In genomic region chr12:121799175-121799841, GRCh38 we compare ENCODE assay signal across 8 cellular contexts. TPM values are rescaled to one million over a fixed set of nuclear protein-coding genes. Genes with fewer than 3 reads are reported as not detected.
DNase-seq lines count a peak whose midpoint lies in the region; ATAC-seq and TF ChIP-seq lines count a peak whose summit lies in the region.

No MANE protein-coding gene starts in this region.

- no peaks in the 10 kb centered on the region for H3K9me3 Mint-ChIP-seq in CD4-positive, alpha-beta T cell

- TF ChIP-seq EP300 in esophagus muscularis mucosa (IDR thresholded peaks at IDR 0.05), result no peak

- peak in 8 of 10 experiments; percentile 50 to 64 (median 55) for DNase-seq in CD4-positive, alpha-beta T cell
- DNase-seq in HK-2 (ENCODE audit: unreplicated experiment) (peak; percentile 66), NCI-H748 treated with DMSO at 0.1 percent for 48 hours (lab: John Stamatoyannopoulos, UW) (peak; percentile 51), esophagus muscularis mucosa (ENCODE audit: extremely low spot score) (peak; percentile 94), tibial artery (peak; percentile 83 to 91)
- DNase-seq in activated CD8-positive, alpha-beta memory T cell treated with anti-CD3 and anti-CD28 coated beads, Interleukin-2, amount 50 U/mL, for 48 hours, result peak; percentile 76

- H3K36me3 Mint-ChIP-seq in CD4-positive, alpha-beta T cell (ENCODE audit: low read depth), result peaks cover 67% of the 10 kb centered on the region

- H3K9ac ChIP-seq in mucosa of rectum (ENCODE audit: low read depth in 1 of 2, low read length in 2 of 2), result peak overlapping the region; percentile 74 to 96

- H3K9me3 ChIP-seq in CD4-positive, alpha-beta T cell (ENCODE audit: control insufficient read depth, low read length), result no peaks in the 10 kb centered on the region
- H3K9me3 ChIP-seq in esophagus muscularis mucosa (no peaks in the 10 kb centered on the region), mucosa of rectum (ENCODE audit: control insufficient read depth in 2 of 2, low read length in 2 of 2) (no peaks in the 10 kb centered on the region), tibial artery (no peaks in the 10 kb centered on the region)

- H3K27ac ChIP-seq in CD4-positive, alpha-beta T cell (ENCODE audit: low read depth, low read length), result peak overlapping the region; percentile 88
- peak overlapping the region; percentile 97 to 100 (median 100) for H3K27ac ChIP-seq in esophagus muscularis mucosa (replicated peaks in 1 of 4)
- H3K27ac ChIP-seq in mucosa of rectum (ENCODE audit: low read depth in 2 of 2, low read length in 2 of 2), result peak overlapping the region; percentile 100
- H3K27ac ChIP-seq in tibial artery, result peak overlapping the region; percentile 100

- H3K4me3 Mint-ChIP-seq in CD4-positive, alpha-beta T cell, result peak overlapping the region; percentile 93

- H3K4me1 ChIP-seq in esophagus muscularis mucosa (peaks cover 53 to 61% (median 54%) of the 10 kb centered on the region in 4 donors), mucosa of rectum (ENCODE audit: control insufficient read depth in 2 of 2, insufficient read depth in 2 of 2, low read length in 2 of 2) (peaks cover 50 to 53% of the 10 kb centered on the region in 2 donors), tibial artery (peaks cover 0 to 52% (median 45%) of the 10 kb centered on the region in 4 donors)

- WGBS in esophagus muscularis mucosa, result 32% methylated on average over 8 of the region's 30 CpGs

- ATAC-seq in CD4-positive, alpha-beta T cell (ENCODE audit: poor library complexity), result peak; percentile 14
- ATAC-seq in HG03460 (IDR thresholded peaks at IDR 0.05; ENCODE audit: unreplicated experiment), result no peak

- intact Hi-C loops in CD4-positive, alpha-beta T cell (cut with DNase I, micrococcal nuclease), result loop anchor here in 1 of 2 experiments (1.0 kb wide), 1 partner anchor 12 kb away; no protein-coding TSS in a partner anchor
- intact Hi-C loops in esophagus muscularis mucosa (cut with DNase I), result no loop called here
- intact Hi-C loops in tibial artery (cut with DNase I; ENCODE audit: low total_unique reads), result no loop called here

- no peaks in the 10 kb centered on the region for H3K27me3 Mint-ChIP-seq in CD4-positive, alpha-beta T cell

- no peak for TF ChIP-seq CTCF in CD4-positive, alpha-beta T cell (IDR thresholded peaks at IDR 0.05)
- TF ChIP-seq CTCF in esophagus muscularis mucosa (IDR thresholded peaks at IDR 0.05) (no peak), tibial artery (IDR thresholded peaks at IDR 0.05) (no peak)

- CTCF ChIA-PET in CD4-positive, alpha-beta T cell (lab: Charles Lee), result interaction anchor here (0.7 to 14.7 kb wide), 4 partner anchors 10 to 89 kb away, joined by 3 to 746 read pairs (median 5); partner anchors contain the start of genes PSMD9 and SETD1B

- peak; percentile 26 for TF ChIP-seq POLR2A in esophagus muscularis mucosa (IDR thresholded peaks at IDR 0.05; ENCODE audit: low read depth)

- peaks cover 49% of the 10 kb centered on the region for H3K4me1 Mint-ChIP-seq in CD4-positive, alpha-beta T cell (ENCODE audit: low read depth)

- POLR2A ChIA-PET in CD4-positive, alpha-beta T cell (lab: Charles Lee), result interaction anchor here (1.2 to 34.6 kb wide), 5 partner anchors 4 to 173 kb away, joined by 3 to 1869 read pairs (median 62); partner anchors contain the start of genes ORAI1, PSMD9, RHOF and SETD1B

- H3K36me3 ChIP-seq in esophagus muscularis mucosa, result peaks cover 0 to 12% (median 9%) of the 10 kb centered on the region in 4 donors
- peaks cover 0 to 8% of the 10 kb centered on the region in 2 donors for H3K36me3 ChIP-seq in mucosa of rectum (ENCODE audit: control insufficient read depth in 2 of 2, insufficient read depth in 2 of 2, low read length in 2 of 2)
- H3K36me3 ChIP-seq in tibial artery, result peaks cover 0 to 18% (median 4%) of the 10 kb centered on the region in 3 donors

- no peaks in the 10 kb centered on the region for H3K27me3 ChIP-seq in CD4-positive, alpha-beta T cell (ENCODE audit: control insufficient read depth, insufficient read depth, low read length)
- H3K27me3 ChIP-seq in esophagus muscularis mucosa (no peaks in the 10 kb centered on the region), mucosa of rectum (ENCODE audit: control insufficient read depth in 2 of 2, insufficient read depth in 2 of 2, low read length in 2 of 2) (no peaks in the 10 kb centered on the region), tibial artery (no peaks in the 10 kb centered on the region)

- peak overlapping the region; percentile 97 for H3K27ac Mint-ChIP-seq in CD4-positive, alpha-beta T cell

- H3K4me3 ChIP-seq in esophagus muscularis mucosa (peak overlapping the region; percentile 65 to 94 (median 84)), mucosa of rectum (ENCODE audit: low read length in 2 of 2) (peak overlapping the region; percentile 87 to 90), tibial artery (peak overlapping the region; percentile 90 to 91)

RNA-seq across cellular contexts. Expression of gene SETD1B, which starts 4.5 kb away (rescaled TPM):
- total RNA-seq in CD4-positive, alpha-beta T cell, result 100 to 1,000 TPM; 146 to 151 TPM
- total RNA-seq in esophagus muscularis mucosa, result 10 to 100 TPM in 3 of 4 donors, 1 to 10 TPM in 1; 9.4 to 27.1 (median 19.9) TPM

RNA-seq across cellular contexts. Expression of gene RHOF, which starts 5.8 kb away (rescaled TPM):
- total RNA-seq in CD4-positive, alpha-beta T cell, result 100 to 1,000 TPM; 155 to 164 TPM
- 10 to 100 TPM in 3 of 4 donors, 1 to 10 TPM in 1; 7.0 to 23.2 (median 15.9) TPM for total RNA-seq in esophagus muscularis mucosa

RNA-seq across cellular contexts. Expression of gene HPD, which starts 59.4 kb away (rescaled TPM):
- total RNA-seq in CD4-positive, alpha-beta T cell, result not detected
- total RNA-seq in esophagus muscularis mucosa, result 1 to 10 TPM in 2 of 4 donors, under 1 TPM in 2; 0.65 to 3.3 (median 1.3) TPM

Comparison
In these comparisons a context has a peak if more than half of its experiments do, and no peak if none do; other contexts are left out.
1. RNA of gene SETD1B, which starts 4.5 kb away (total RNA-seq): 146 to 151 TPM in CD4-positive, alpha-beta T cell; 9.4 to 27.1 TPM in esophagus muscularis mucosa; every median in the first group is over 4 times any median in the second.
2. RNA of gene RHOF, which starts 5.8 kb away (total RNA-seq): 155 to 164 TPM in CD4-positive, alpha-beta T cell; 7.0 to 23.2 TPM in esophagus muscularis mucosa; every median in the first group is over 4 times any median in the second.
3. Peak in every context shown above with its lines, with median percentiles within 50 percentile points of each other: DNase-seq, H3K27ac ChIP-seq and H3K4me3 ChIP-seq.